ENCODE assay signal across 26 cellular contexts in genomic region chr4:79650217-79650616, GRCh38.
DNase-seq lines count a peak whose midpoint lies in the region; ATAC-seq and TF ChIP-seq lines count a peak whose summit lies in the region.
"Had no signal": no experiment of that assay in that cellular context is flagged by ENCODE, and none has a peak within 500 bp of the region (broad histone marks: within the 10 kb centered on the region; RNA-seq: fewer than 3 reads in every experiment).

No MANE protein-coding gene starts in this region.

- DNase-seq in GM23338 (ENCODE audit: low spot score) (no peak), WTC11 (ENCODE audit: low spot score) (no peak), foreskin keratinocyte (peak; percentile 25 to 50), sigmoid colon (no peak), MG63 (no peak), NCI-H187 (lab: John Stamatoyannopoulos, UW) (no peak), OCI-LY7 (ENCODE audit: low spot score) (no peak)
- DNase-seq: activated CD4-positive, alpha-beta T cell treated with anti-CD3 and anti-CD28 coated beads for 4 hours; activated naive CD4-positive, alpha-beta T cell treated with anti-CD3 and anti-CD28 coated beads for 36 hours; activated T-cell treated with anti-CD3 and anti-CD28 coated beads, Interleukin-2, amount 50 U/mL, for 4 hours; amygdala; C1 segment of cervical spinal cord; central memory CD4-positive, alpha-beta T cell; dorsolateral prefrontal cortex; H7; MV-4-11; naive thymus-derived CD4-positive, alpha-beta T cell; NCI-H1930; NCI-H2227 treated with DMSO at 0.1 percent for 48 hours; occipital lobe; SHP77; upper lobe of right lung had no signal

- H3K27ac ChIP-seq in GM23338 (ENCODE audit: low read depth) (peak overlapping the region; percentile 92; the same call in 1 of the 2 replicates), foreskin keratinocyte (peak overlapping the region; percentile 67), sigmoid colon (peak overlapping the region; percentile 59 to 79 (median 70)), OCI-LY7 (ENCODE audit: low read depth, low read length, poor library complexity, severe bottlenecking) (no peak overlapping the region)
- H3K27ac ChIP-seq: dorsolateral prefrontal cortex, right atrium auricular region, upper lobe of right lung had no signal

- no TSS peak for BruUV-seq in OCI-LY7 (replicated peaks; lab: Mats Ljungman, UMichigan)

- H3K4me2 ChIP-seq in GM23338 (peak overlapping the region; percentile 60; the same call in 1 of the 2 replicates), OCI-LY7 (ENCODE audit: low read length) (no peak overlapping the region)

- H3K27ac Mint-ChIP-seq in GM23338 (peak overlapping the region; percentile 89; the same call in 1 of the 2 replicates), WTC11 (peak overlapping the region; percentile 98)
- H3K27ac Mint-ChIP-seq: activated naive CD4-positive, alpha-beta T cell treated with anti-CD3 and anti-CD28 coated beads for 36 hours; memory B cell; naive thymus-derived CD4-positive, alpha-beta T cell had no signal

- no peak for TF ChIP-seq POLR2A in sigmoid colon (IDR thresholded peaks at IDR 0.05)

- WGBS in sigmoid colon, 2 donors: 85 to 92% methylated on average over 2 of the region's 2 CpGs

- H3K4me3 Mint-ChIP-seq in GM23338 (no peak overlapping the region), WTC11 (no peak overlapping the region)
- H3K4me3 Mint-ChIP-seq: activated naive CD4-positive, alpha-beta T cell treated with anti-CD3 and anti-CD28 coated beads for 36 hours; activated T-cell treated with anti-CD3 and anti-CD28 coated beads, Interleukin-2, amount 50 U/mL, for 4 hours; memory B cell; naive thymus-derived CD4-positive, alpha-beta T cell had no signal

- ATAC-seq in GM23338 (no peak), WTC11 (no peak), foreskin keratinocyte (peak; percentile 17), GM19455 (IDR thresholded peaks at IDR 0.05; ENCODE audit: unreplicated experiment) (no peak)
- ATAC-seq: K562; naive thymus-derived CD4-positive, alpha-beta T cell had no signal

- POLR2A ChIA-PET in WTC11 (lab: Charles Lee): no interaction called here
- POLR2A ChIA-PET in OCI-LY7 (lab: Charles Lee): no interaction called here

- no peaks in the 10 kb centered on the region for H4K20me1 ChIP-seq in GM23338 (replicated peaks; ENCODE audit: insufficient read depth)
- H4K20me1 ChIP-seq in OCI-LY7 (ENCODE audit: insufficient read depth, low read length): no peaks in the 10 kb centered on the region

- TF ChIP-seq CTCF in GM23338 (conservative IDR thresholded peaks at IDR 0.05; ENCODE audit: low read depth in 2 of 2) (no peak), WTC11 (IDR thresholded peaks at IDR 0.05) (no peak), foreskin keratinocyte (conservative IDR thresholded peaks at IDR 0.05) (no peak), sigmoid colon (IDR thresholded peaks at IDR 0.05) (no peak), OCI-LY7 (conservative IDR thresholded peaks at IDR 0.05; ENCODE audit: low read length) (no peak)

- H3K36me3 ChIP-seq in GM23338 (ENCODE audit: insufficient read depth): no peaks in the 10 kb centered on the region
- no peaks in the 10 kb centered on the region for H3K36me3 ChIP-seq in sigmoid colon
- no peaks in the 10 kb centered on the region for H3K36me3 ChIP-seq in MG63
- no peaks in the 10 kb centered on the region for H3K36me3 ChIP-seq in OCI-LY7 (ENCODE audit: insufficient read depth, low read length)
- H3K36me3 ChIP-seq: right atrium auricular region, upper lobe of right lung had no signal

- peaks cover 2% of the 10 kb centered on the region for H3K27me3 Mint-ChIP-seq in GM23338 (ENCODE audit: insufficient read depth, low read depth, poor library complexity)
- no peaks in the 10 kb centered on the region for H3K27me3 Mint-ChIP-seq in WTC11 (ENCODE audit: low read depth)
- H3K27me3 Mint-ChIP-seq: memory B cell had no signal

- TF ChIP-seq EP300 in sigmoid colon (IDR thresholded peaks at IDR 0.05): no peak

- peaks cover 48% of the 10 kb centered on the region for H3K4me1 ChIP-seq in GM23338 (ENCODE audit: insufficient read depth)
- peaks cover 14% of the 10 kb centered on the region for H3K4me1 ChIP-seq in foreskin keratinocyte
- peaks cover 0 to 46% (median 24%) of the 10 kb centered on the region in 4 donors for H3K4me1 ChIP-seq in sigmoid colon
- H3K4me1 ChIP-seq in OCI-LY7 (ENCODE audit: insufficient read depth, low read length, poor library complexity, severe bottlenecking): no peaks in the 10 kb centered on the region
- H3K4me1 ChIP-seq: upper lobe of right lung had no signal

- H3K27me3 ChIP-seq in GM23338 (ENCODE audit: insufficient read depth) (no peaks in the 10 kb centered on the region), foreskin keratinocyte (no peaks in the 10 kb centered on the region), sigmoid colon (no peaks in the 10 kb centered on the region), MG63 (no peaks in the 10 kb centered on the region)
- H3K27me3 ChIP-seq: right atrium auricular region, upper lobe of right lung had no signal

- no peaks in the 10 kb centered on the region for H3K79me2 ChIP-seq in GM23338 (replicated peaks; ENCODE audit: insufficient read depth)
- no peaks in the 10 kb centered on the region for H3K79me2 ChIP-seq in OCI-LY7 (ENCODE audit: insufficient read depth, low read depth, low read length)

- no peaks in the 10 kb centered on the region for H3K36me3 Mint-ChIP-seq in GM23338 (ENCODE audit: low read depth)
- no peaks in the 10 kb centered on the region for H3K36me3 Mint-ChIP-seq in WTC11
- H3K36me3 Mint-ChIP-seq: memory B cell; naive thymus-derived CD4-positive, alpha-beta T cell had no signal

- H2AFZ ChIP-seq in GM23338 (no peak overlapping the region), OCI-LY7 (ENCODE audit: low read length) (no peak overlapping the region)

- CTCF ChIA-PET in WTC11 (lab: Charles Lee) (no interaction called here), OCI-LY7 (lab: Charles Lee; ENCODE audit: unreplicated experiment) (no interaction called here)

- H3K9me2 ChIP-seq in GM23338 (ENCODE audit: insufficient read depth) (no peaks in the 10 kb centered on the region), OCI-LY7 (ENCODE audit: insufficient read depth, low read length) (no peaks in the 10 kb centered on the region)

- intact Hi-C loops in sigmoid colon (cut with DNase I): loop anchor here (10.0 kb wide), 1 partner anchor 605 kb away; no protein-coding TSS in a partner anchor
- intact Hi-C loops in OCI-LY7 (cut with micrococcal nuclease; ENCODE audit: unreplicated experiment): no loop called here

- H3K9me3 Mint-ChIP-seq in GM23338 (no peaks in the 10 kb centered on the region), WTC11 (peaks cover 3% of the 10 kb centered on the region; the same call in 1 of the 2 replicates)
- H3K9me3 Mint-ChIP-seq: activated naive CD4-positive, alpha-beta T cell treated with anti-CD3 and anti-CD28 coated beads for 36 hours; activated T-cell treated with anti-CD3 and anti-CD28 coated beads, Interleukin-2, amount 50 U/mL, for 4 hours; memory B cell had no signal

- H3K9me3 ChIP-seq in sigmoid colon (no peaks in the 10 kb centered on the region), MG63 (no peaks in the 10 kb centered on the region), OCI-LY7 (ENCODE audit: low read length) (no peaks in the 10 kb centered on the region)
- H3K9me3 ChIP-seq: right atrium auricular region, upper lobe of right lung had no signal

- H3F3A ChIP-seq in GM23338 (replicated peaks; ENCODE audit: low read depth): no peaks in the 10 kb centered on the region

- H3K4me1 Mint-ChIP-seq in GM23338 (peaks cover 74% of the 10 kb centered on the region), WTC11 (peaks cover 79% of the 10 kb centered on the region)
- H3K4me1 Mint-ChIP-seq: naive thymus-derived CD4-positive, alpha-beta T cell had no signal

- H3K4me3 ChIP-seq in GM23338 (no peak overlapping the region), sigmoid colon (no peak overlapping the region), MG63 (no peak overlapping the region), OCI-LY7 (ENCODE audit: low read depth, low read length, poor library complexity, severe bottlenecking) (no peak overlapping the region)
- H3K4me3 ChIP-seq: dorsolateral prefrontal cortex, K562, right atrium auricular region, upper lobe of right lung had no signal

TF ChIP-seq in GM23338, 12 proteins besides CTCF, POLR2A, EP300 and RAD21 (continues in another document):
- no peak for TF ChIP-seq CREB1 (CRISPR knock-in tag; IDR thresholded peaks at IDR 0.05; ENCODE audit: low read depth)
- TF ChIP-seq ZNF331 (CRISPR knock-in tag; IDR thresholded peaks at IDR 0.05; ENCODE audit: low read depth): no peak
- TF ChIP-seq NANOG (IDR thresholded peaks at IDR 0.05; ENCODE audit: borderline replicate concordance): no peak
- TF ChIP-seq JUNB (IDR thresholded peaks at IDR 0.05; ENCODE audit: unreplicated experiment): no peak

TF ChIP-seq in WTC11, 78 proteins besides CTCF, POLR2A, EP300 and RAD21 (continues in another document):
- no peak for TF ChIP-seq GTF2I (CRISPR knock-in tag; conservative IDR thresholded peaks at IDR 0.05)
- no peak for TF ChIP-seq PREB (CRISPR knock-in tag; IDR thresholded peaks at IDR 0.05; ENCODE audit: borderline replicate concordance)
- no peak for TF ChIP-seq TCF7 (CRISPR knock-in tag; IDR thresholded peaks at IDR 0.05; ENCODE audit: low read depth)
- TF ChIP-seq ZNF671 (CRISPR knock-in tag; IDR thresholded peaks at IDR 0.05): no peak
- TF ChIP-seq FOXP4 (CRISPR knock-in tag; IDR thresholded peaks at IDR 0.05): no peak
- TF ChIP-seq NFYB (CRISPR knock-in tag; conservative IDR thresholded peaks at IDR 0.05; ENCODE audit: low read depth): no peak

Comparison
In these comparisons a context has a peak if more than half of its experiments do, and no peak if none do; other contexts are left out.
1. DNase-seq: peak in foreskin keratinocyte (2 of 2); none in GM23338 (single experiment), WTC11 (single experiment), sigmoid colon (single experiment), MG63 (single experiment), NCI-H187 (0 of 2) and OCI-LY7 (single experiment).